ENCODE assay signal across 14 cellular contexts in the genomic region with DNA sequence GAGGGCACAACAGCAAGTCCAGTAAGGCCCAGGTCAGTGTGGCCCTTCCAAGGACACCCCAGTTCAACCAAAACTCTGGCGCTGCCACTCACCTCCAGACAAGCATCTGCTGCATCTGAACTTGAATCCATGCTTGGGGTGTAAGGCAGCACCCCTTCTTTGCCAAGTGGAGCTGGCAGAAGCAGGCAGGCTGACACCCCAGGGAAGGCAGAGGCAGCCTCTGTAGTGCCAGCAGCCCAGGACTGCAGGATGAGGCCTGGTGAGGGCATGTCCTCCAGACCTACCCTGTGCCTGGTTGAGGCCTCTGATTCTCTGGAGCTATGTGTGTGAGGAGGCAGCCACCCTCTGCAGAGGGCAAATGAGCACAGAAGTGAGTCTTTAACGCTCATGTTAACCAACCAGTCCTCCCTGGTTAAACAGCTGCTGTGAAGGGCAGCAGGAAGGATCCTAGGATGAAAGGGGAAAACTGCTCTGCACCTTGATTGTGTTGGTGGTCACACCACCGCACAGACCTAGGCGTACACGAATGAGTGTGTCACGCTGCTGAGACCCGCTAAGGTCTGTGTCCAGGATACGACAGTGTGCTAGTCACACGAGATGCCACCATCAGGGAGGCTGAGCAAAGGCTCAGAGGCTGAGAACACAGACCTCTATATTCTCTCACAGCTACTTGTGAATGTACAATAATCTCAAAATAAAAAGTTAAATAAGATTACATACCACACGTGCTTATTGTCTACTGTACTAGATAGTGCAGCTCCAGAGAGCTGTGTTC. TPM values are rescaled to one million over a fixed set of nuclear protein-coding genes. Genes with fewer than 3 reads are reported as not detected.
DNase-seq lines count a peak whose midpoint lies in the region; ATAC-seq, FAIRE-seq and TF ChIP-seq lines count a peak whose summit lies in the region.
"Had no signal": no experiment of that assay in that cellular context is flagged by ENCODE, and none has a peak within 500 bp of the region (broad histone marks: within the 10 kb centered on the region; RNA-seq: fewer than 3 reads in every experiment).

No MANE protein-coding gene starts in this region.

- POLR2A ChIA-PET in AG04450 (lab: Yijun Ruan, JAX): no interaction called here

- H2AFZ ChIP-seq in GM23338: no peak overlapping the region

- no peaks in the 10 kb centered on the region for H3K36me3 ChIP-seq in GM23338 (ENCODE audit: insufficient read depth)
- H3K36me3 ChIP-seq in bronchial epithelial cell (ENCODE audit: control insufficient read depth, insufficient read depth, low read length): peaks cover 7% of the 10 kb centered on the region

- no peaks in the 10 kb centered on the region for H3K4me1 ChIP-seq in GM23338 (ENCODE audit: insufficient read depth)

- H3F3A ChIP-seq in GM23338 (replicated peaks; ENCODE audit: low read depth): no peaks in the 10 kb centered on the region

- TF ChIP-seq CTCF in AG04450 (IDR thresholded peaks at IDR 0.05; ENCODE audit: low read depth, low read length) (no peak), GM23338 (conservative IDR thresholded peaks at IDR 0.05; ENCODE audit: low read depth in 2 of 2) (no peak), bronchial epithelial cell (IDR thresholded peaks at IDR 0.05; ENCODE audit: insufficient read depth, low read length, severe bottlenecking) (no peak)

- no peak for ATAC-seq in GM23338
- ATAC-seq in natural killer cell treated with Interleukin-12 subunit alpha and Interleukin-12 subunit beta and Interleukin-15 and Interleukin-18, amount 100 ng/mL, for 72 hours: peak in 1 of 2 donors; percentile 3
- no peak for ATAC-seq in HG03135 (IDR thresholded peaks at IDR 0.05; ENCODE audit: unreplicated experiment)
- no peak for ATAC-seq in GM21526 (IDR thresholded peaks at IDR 0.05; ENCODE audit: low FRiP score, unreplicated experiment)

- peaks cover 10% of the 10 kb centered on the region for H3K27me3 Mint-ChIP-seq in GM23338 (ENCODE audit: insufficient read depth, low read depth, poor library complexity)
- H3K27me3 Mint-ChIP-seq in natural killer cell treated with Interleukin-12 subunit alpha and Interleukin-12 subunit beta and Interleukin-15 and Interleukin-18, amount 100 ng/mL, for 72 hours: peaks cover 15 to 30% of the 10 kb centered on the region in 2 donors

- peaks cover 9% of the 10 kb centered on the region; the same call in 2 of the 3 replicates for H3K4me1 Mint-ChIP-seq in GM23338
- H3K4me1 Mint-ChIP-seq in natural killer cell treated with Interleukin-12 subunit alpha and Interleukin-12 subunit beta and Interleukin-15 and Interleukin-18, amount 100 ng/mL, for 72 hours (ENCODE audit: low read depth in 2 of 2): no peaks in the 10 kb centered on the region

- DNase-seq in AG04450 (ENCODE audit: low read depth, low spot score) (no peak), GM23338 (ENCODE audit: low spot score) (no peak), bronchial epithelial cell (ENCODE audit: low read depth) (no peak), SIG-M5 (lab: John Stamatoyannopoulos, UW) (no peak)
- DNase-seq in natural killer cell treated with Interleukin-12 subunit alpha and Interleukin-12 subunit beta and Interleukin-15 and Interleukin-18, amount 100 ng/mL, for 72 hours (ENCODE audit: low spot score): no peak
- DNase-seq in stimulated activated CD4-positive, alpha-beta T cell treated with anti-CD3 and anti-CD28 coated beads, Interleukin-2, amount 100 ng/mL, for 48 hours: no peak
- DNase-seq: activated naive CD4-positive, alpha-beta T cell; C1 segment of cervical spinal cord; NCI-H524; SHP77 had no signal

- H3K9me3 Mint-ChIP-seq in GM23338: no peaks in the 10 kb centered on the region
- H3K9me3 Mint-ChIP-seq in natural killer cell treated with Interleukin-12 subunit alpha and Interleukin-12 subunit beta and Interleukin-15 and Interleukin-18, amount 100 ng/mL, for 72 hours: no peaks in the 10 kb centered on the region

- no peaks in the 10 kb centered on the region for H3K9me2 ChIP-seq in GM23338 (ENCODE audit: insufficient read depth)

- no peaks in the 10 kb centered on the region; the same call in 1 of the 2 replicates for H3K9me3 ChIP-seq in AG04450 (ENCODE audit: control insufficient read depth, insufficient read depth, low read length)

- H3K4me3 ChIP-seq in AG04450 (ENCODE audit: low read depth, low read length) (peak overlapping the region; percentile 73; the same call in 1 of the 2 replicates), GM23338 (peak overlapping the region; percentile 89), bronchial epithelial cell (ENCODE audit: low read depth, low read length) (peak overlapping the region; percentile 75)

- CTCF ChIA-PET in AG04450 (lab: Charles Lee): interaction anchor here (1.2 kb wide), 1 partner anchor 88 kb away, joined by 6 read pairs; no protein-coding TSS in a partner anchor

- peak; percentile 18 for FAIRE-seq in bronchial epithelial cell (lab: Jason Lieb, UNC)
- FAIRE-seq: HTR-8/SVneo, islet of Langerhans had no signal

- peaks cover 3% of the 10 kb centered on the region; the same call in 1 of the 2 replicates for H3K79me2 ChIP-seq in GM23338 (replicated peaks; ENCODE audit: insufficient read depth)

- peaks cover 5% of the 10 kb centered on the region; the same call in 1 of the 2 replicates for H4K20me1 ChIP-seq in GM23338 (replicated peaks; ENCODE audit: insufficient read depth)

- H3K27ac ChIP-seq in AG04450 (ENCODE audit: low read depth, low read length) (no peak overlapping the region), GM23338 (ENCODE audit: low read depth) (no peak overlapping the region)

- H3K36me3 Mint-ChIP-seq in GM23338 (ENCODE audit: low read depth): no peaks in the 10 kb centered on the region
- H3K36me3 Mint-ChIP-seq in natural killer cell treated with Interleukin-12 subunit alpha and Interleukin-12 subunit beta and Interleukin-15 and Interleukin-18, amount 100 ng/mL, for 72 hours: no peaks in the 10 kb centered on the region

- no peak overlapping the region for H3K27ac Mint-ChIP-seq in GM23338
- no peak overlapping the region for H3K27ac Mint-ChIP-seq in natural killer cell treated with Interleukin-12 subunit alpha and Interleukin-12 subunit beta and Interleukin-15 and Interleukin-18, amount 100 ng/mL, for 72 hours

- H3K4me2 ChIP-seq in GM23338: peak overlapping the region; percentile 91

- H3K27me3 ChIP-seq in AG04450 (ENCODE audit: control insufficient read depth, insufficient read depth, low read length) (no peaks in the 10 kb centered on the region), GM23338 (ENCODE audit: insufficient read depth) (peaks cover 12% of the 10 kb centered on the region), bronchial epithelial cell (ENCODE audit: control insufficient read depth, insufficient read depth, low read length) (no peaks in the 10 kb centered on the region)

- peak overlapping the region; percentile 86; the same call in 1 of the 3 replicates for H3K4me3 Mint-ChIP-seq in GM23338
- H3K4me3 Mint-ChIP-seq in natural killer cell treated with Interleukin-12 subunit alpha and Interleukin-12 subunit beta and Interleukin-15 and Interleukin-18, amount 100 ng/mL, for 72 hours: peak overlapping the region; percentile 47

TF ChIP-seq in GM23338, 12 proteins besides CTCF, POLR2A, EP300 and RAD21 (continues in another document):
- no peak for TF ChIP-seq CREB1 (CRISPR knock-in tag; IDR thresholded peaks at IDR 0.05; ENCODE audit: low read depth)
- TF ChIP-seq POLR2AphosphoS5 (IDR thresholded peaks at IDR 0.05; ENCODE audit: low read depth): no peak
- TF ChIP-seq JUNB (IDR thresholded peaks at IDR 0.05; ENCODE audit: unreplicated experiment): no peak

RNA-seq across cellular contexts. Expression of a gene that starts 2.2 kb away (rescaled TPM):
- polyA plus RNA-seq in AG04450 (2011; rRNA removed) (9.6 and 11.2 TPM in 2 replicates), GM23338 (2016; fragmentation: Nextera tagmentation; extraction: Ambion mirVana) (6.9 and 8.3 TPM in 2 replicates)
- polyA minus RNA-seq in AG04450 (2011; rRNA and poly(A)+ RNA removed): 8.1 and 10.0 TPM in 2 replicates
- 17.2 and 18.5 TPM in 2 replicates for total RNA-seq in GM23338 (2014; rRNA removed; shearing (Covaris generic))
- 12.4 and 13.2 TPM in 2 replicates for total RNA-seq in bronchial epithelial cell
- not detected for total RNA-seq in natural killer cell treated with Interleukin-12 subunit alpha and Interleukin-12 subunit beta and Interleukin-15 and Interleukin-18, amount 100 ng/mL, for 72 hours

Comparison
In these comparisons a context has a peak if more than half of its experiments do, and no peak if none do; other contexts are left out.
1. RNA of a gene that starts 2.2 kb away (total RNA-seq): 17.2 to 18.5 TPM in GM23338 and 12.4 to 13.2 TPM in bronchial epithelial cell; not detected in natural killer cell treated with Interleukin-12 subunit alpha and Interleukin-12 subunit beta and Interleukin-15 and Interleukin-18, amount 100 ng/mL, for 72 hours; every median in the first group is over 10 times any median in the second.
2. Peak in every context shown above with its lines, with median percentiles within 50 percentile points of each other: H3K4me3 ChIP-seq.